ENCODE assay signal across 19 cellular contexts in genomic region chr16:84554627-84555328, GRCh38. TPM values are rescaled to one million over a fixed set of nuclear protein-coding genes. Genes with fewer than 3 reads are reported as not detected.
DNase-seq lines count a peak whose midpoint lies in the region; ATAC-seq and TF ChIP-seq lines count a peak whose summit lies in the region.
"Had no signal": no experiment of that assay in that cellular context is flagged by ENCODE, and none has a peak within 500 bp of the region (broad histone marks: within the 10 kb centered on the region; RNA-seq: fewer than 3 reads in every experiment).

No MANE protein-coding gene starts in this region.

- DNase-seq in natural killer cell treated with Interleukin-12 subunit alpha and Interleukin-12 subunit beta and Interleukin-15 and Interleukin-18, amount 100 ng/mL, for 72 hours (ENCODE audit: low spot score): no peak
- DNase-seq in natural killer cell (no peak), NK-92 (lab: John Stamatoyannopoulos, UW; ENCODE audit: unreplicated experiment) (no peak), NCI-H510A (lab: John Stamatoyannopoulos, UW) (no peak)
- no peak for DNase-seq in activated CD4-positive, alpha-beta memory T cell treated with anti-CD3 and anti-CD28 coated beads for 36 hours
- no peak for DNase-seq in central memory CD8-positive, alpha-beta T cell (ENCODE audit: low spot score in 2 of 2)
- DNase-seq: activated B cell treated with CpG ODN at 0.5 μM for 24 hours; COR-L47; effector CD8-positive, alpha-beta T cell; EL; esophagus squamous epithelium; GOT3; kidney glomerular epithelial cell; naive B cell; NCI-H1694 treated with DMSO at 0.1 percent for 48 hours; stimulated activated naive B cell treated with anti-CD40 and anti-IgM and Interleukin-4, amounts not matched to agents 10 μg/mL and 1 μg/mL and 100 μg/mL, for 72 hours had no signal

- POLR2A ChIA-PET in activated CD4-positive, alpha-beta memory T cell treated with anti-CD3 and anti-CD28 coated beads for 36 hours (lab: Charles Lee): interaction anchor here (1.1 to 4.1 kb wide), 5 partner anchors 8 to 62 kb away, joined by 3 to 25 read pairs (median 7); no protein-coding TSS in a partner anchor

- peaks cover 0 to 6% of the 10 kb centered on the region in 2 donors for H3K4me1 Mint-ChIP-seq in natural killer cell treated with Interleukin-12 subunit alpha and Interleukin-12 subunit beta and Interleukin-15 and Interleukin-18, amount 100 ng/mL, for 72 hours (ENCODE audit: low read depth in 2 of 2)
- H3K4me1 Mint-ChIP-seq in natural killer cell: peaks cover 5 to 7% of the 10 kb centered on the region in 2 donors
- peaks cover 46% of the 10 kb centered on the region for H3K4me1 Mint-ChIP-seq in activated CD4-positive, alpha-beta memory T cell treated with anti-CD3 and anti-CD28 coated beads for 36 hours (ENCODE audit: low read depth)
- peaks cover 39% of the 10 kb centered on the region for H3K4me1 Mint-ChIP-seq in central memory CD8-positive, alpha-beta T cell

- H3K27ac Mint-ChIP-seq in natural killer cell treated with Interleukin-12 subunit alpha and Interleukin-12 subunit beta and Interleukin-15 and Interleukin-18, amount 100 ng/mL, for 72 hours: peak overlapping the region; percentile 25 to 33
- H3K27ac Mint-ChIP-seq in natural killer cell: no peak overlapping the region
- H3K27ac Mint-ChIP-seq in activated CD4-positive, alpha-beta memory T cell treated with anti-CD3 and anti-CD28 coated beads for 36 hours: peak overlapping the region; percentile 91
- H3K27ac Mint-ChIP-seq in central memory CD8-positive, alpha-beta T cell (ENCODE audit: low read depth): peak overlapping the region; percentile 90
- H3K27ac Mint-ChIP-seq: activated B cell treated with CpG ODN at 0.5 μM for 24 hours; memory B cell; stimulated activated naive B cell treated with anti-CD40 and anti-IgM and Interleukin-4, amounts not matched to agents 10 μg/mL and 1 μg/mL and 100 μg/mL, for 72 hours had no signal

- no peak overlapping the region for H3K4me3 Mint-ChIP-seq in natural killer cell treated with Interleukin-12 subunit alpha and Interleukin-12 subunit beta and Interleukin-15 and Interleukin-18, amount 100 ng/mL, for 72 hours
- no peak overlapping the region for H3K4me3 Mint-ChIP-seq in natural killer cell
- peak overlapping the region; percentile 84 for H3K4me3 Mint-ChIP-seq in activated CD4-positive, alpha-beta memory T cell treated with anti-CD3 and anti-CD28 coated beads for 36 hours
- H3K4me3 Mint-ChIP-seq in central memory CD8-positive, alpha-beta T cell: peak overlapping the region; percentile 88
- H3K4me3 Mint-ChIP-seq: activated B cell treated with CpG ODN at 0.5 μM for 24 hours; memory B cell; naive B cell; stimulated activated naive B cell treated with anti-CD40 and anti-IgM and Interleukin-4, amounts not matched to agents 10 μg/mL and 1 μg/mL and 100 μg/mL, for 72 hours had no signal

- no peak for ATAC-seq in natural killer cell treated with Interleukin-12 subunit alpha and Interleukin-12 subunit beta and Interleukin-15 and Interleukin-18, amount 100 ng/mL, for 72 hours
- ATAC-seq in natural killer cell (no peak), HG02798 (IDR thresholded peaks at IDR 0.05; ENCODE audit: poor library complexity, unreplicated experiment) (no peak)
- no peak for ATAC-seq in central memory CD8-positive, alpha-beta T cell (replicated peaks; ENCODE audit: extremely low read depth, poor library complexity, severe bottlenecking)
- ATAC-seq: gastroesophageal sphincter; stimulated activated naive B cell treated with anti-CD40 and anti-IgM and Interleukin-4, amounts not matched to agents 10 μg/mL and 1 μg/mL and 100 μg/mL, for 72 hours had no signal

- intact Hi-C loops in natural killer cell (cut with micrococcal nuclease): no loop called here
- intact Hi-C loops in activated CD4-positive, alpha-beta memory T cell treated with anti-CD3 and anti-CD28 coated beads for 36 hours (cut with micrococcal nuclease): loop anchor here (1.0 kb wide), 1 partner anchor 60 kb away; no protein-coding TSS in a partner anchor

- H3K9me3 Mint-ChIP-seq in natural killer cell treated with Interleukin-12 subunit alpha and Interleukin-12 subunit beta and Interleukin-15 and Interleukin-18, amount 100 ng/mL, for 72 hours: no peaks in the 10 kb centered on the region
- no peaks in the 10 kb centered on the region for H3K9me3 Mint-ChIP-seq in natural killer cell
- no peaks in the 10 kb centered on the region for H3K9me3 Mint-ChIP-seq in activated CD4-positive, alpha-beta memory T cell treated with anti-CD3 and anti-CD28 coated beads for 36 hours
- H3K9me3 Mint-ChIP-seq in central memory CD8-positive, alpha-beta T cell: no peaks in the 10 kb centered on the region
- H3K9me3 Mint-ChIP-seq: activated B cell treated with CpG ODN at 0.5 μM for 24 hours; memory B cell; naive B cell; stimulated activated naive B cell treated with anti-CD40 and anti-IgM and Interleukin-4, amounts not matched to agents 10 μg/mL and 1 μg/mL and 100 μg/mL, for 72 hours had no signal

- no peaks in the 10 kb centered on the region for H3K36me3 Mint-ChIP-seq in natural killer cell treated with Interleukin-12 subunit alpha and Interleukin-12 subunit beta and Interleukin-15 and Interleukin-18, amount 100 ng/mL, for 72 hours
- no peaks in the 10 kb centered on the region for H3K36me3 Mint-ChIP-seq in natural killer cell
- peaks cover 4% of the 10 kb centered on the region for H3K36me3 Mint-ChIP-seq in activated CD4-positive, alpha-beta memory T cell treated with anti-CD3 and anti-CD28 coated beads for 36 hours
- peaks cover 12% of the 10 kb centered on the region for H3K36me3 Mint-ChIP-seq in central memory CD8-positive, alpha-beta T cell (ENCODE audit: insufficient read depth)
- H3K36me3 Mint-ChIP-seq: memory B cell; naive B cell; stimulated activated naive B cell treated with anti-CD40 and anti-IgM and Interleukin-4, amounts not matched to agents 10 μg/mL and 1 μg/mL and 100 μg/mL, for 72 hours had no signal

- TF ChIP-seq CTCF in natural killer cell (IDR thresholded peaks at IDR 0.05): no peak

- CTCF ChIA-PET in activated CD4-positive, alpha-beta memory T cell treated with anti-CD3 and anti-CD28 coated beads for 36 hours (lab: Charles Lee): interaction anchor here (0.6 to 2.5 kb wide), 7 partner anchors 16 to 67 kb away, joined by 3 to 13 read pairs (median 6); no protein-coding TSS in a partner anchor

- peaks cover 5 to 7% of the 10 kb centered on the region in 2 donors for H3K27me3 Mint-ChIP-seq in natural killer cell treated with Interleukin-12 subunit alpha and Interleukin-12 subunit beta and Interleukin-15 and Interleukin-18, amount 100 ng/mL, for 72 hours
- peaks cover 0 to 4% of the 10 kb centered on the region in 2 donors for H3K27me3 Mint-ChIP-seq in natural killer cell (ENCODE audit: low read depth in 2 of 2)
- no peaks in the 10 kb centered on the region for H3K27me3 Mint-ChIP-seq in activated CD4-positive, alpha-beta memory T cell treated with anti-CD3 and anti-CD28 coated beads for 36 hours
- H3K27me3 Mint-ChIP-seq in central memory CD8-positive, alpha-beta T cell: no peaks in the 10 kb centered on the region
- H3K27me3 Mint-ChIP-seq: activated B cell treated with CpG ODN at 0.5 μM for 24 hours; memory B cell; naive B cell; stimulated activated naive B cell treated with anti-CD40 and anti-IgM and Interleukin-4, amounts not matched to agents 10 μg/mL and 1 μg/mL and 100 μg/mL, for 72 hours had no signal

RNA-seq across cellular contexts. Expression of gene MEAK7, which starts 50.3 kb away (rescaled TPM):
- total RNA-seq in natural killer cell treated with Interleukin-12 subunit alpha and Interleukin-12 subunit beta and Interleukin-15 and Interleukin-18, amount 100 ng/mL, for 72 hours: 10 to 100 TPM in 1 of 2 donors, 1 to 10 TPM in 1; 9.4 to 10.0 TPM
- 1 to 10 TPM; 4.8 to 8.5 (median 4.8) TPM for total RNA-seq in natural killer cell
- 10 to 100 TPM; 12.9 to 13.6 TPM for total RNA-seq in activated CD4-positive, alpha-beta memory T cell treated with anti-CD3 and anti-CD28 coated beads for 36 hours

Comparison
In these comparisons a context has a peak if more than half of its experiments do, and no peak if none do; other contexts are left out.
1. H3K27ac Mint-ChIP-seq: peak in natural killer cell treated with Interleukin-12 subunit alpha and Interleukin-12 subunit beta and Interleukin-15 and Interleukin-18, amount 100 ng/mL, for 72 hours (2 of 2), activated CD4-positive, alpha-beta memory T cell treated with anti-CD3 and anti-CD28 coated beads for 36 hours (single experiment) and central memory CD8-positive, alpha-beta T cell (single experiment); none in natural killer cell (0 of 2).
2. H3K4me3 Mint-ChIP-seq: peak in activated CD4-positive, alpha-beta memory T cell treated with anti-CD3 and anti-CD28 coated beads for 36 hours (single experiment) and central memory CD8-positive, alpha-beta T cell (single experiment); none in natural killer cell treated with Interleukin-12 subunit alpha and Interleukin-12 subunit beta and Interleukin-15 and Interleukin-18, amount 100 ng/mL, for 72 hours (single experiment) and natural killer cell (single experiment).